ENCODE assay signal across 7 cellular contexts in the genomic region with DNA sequence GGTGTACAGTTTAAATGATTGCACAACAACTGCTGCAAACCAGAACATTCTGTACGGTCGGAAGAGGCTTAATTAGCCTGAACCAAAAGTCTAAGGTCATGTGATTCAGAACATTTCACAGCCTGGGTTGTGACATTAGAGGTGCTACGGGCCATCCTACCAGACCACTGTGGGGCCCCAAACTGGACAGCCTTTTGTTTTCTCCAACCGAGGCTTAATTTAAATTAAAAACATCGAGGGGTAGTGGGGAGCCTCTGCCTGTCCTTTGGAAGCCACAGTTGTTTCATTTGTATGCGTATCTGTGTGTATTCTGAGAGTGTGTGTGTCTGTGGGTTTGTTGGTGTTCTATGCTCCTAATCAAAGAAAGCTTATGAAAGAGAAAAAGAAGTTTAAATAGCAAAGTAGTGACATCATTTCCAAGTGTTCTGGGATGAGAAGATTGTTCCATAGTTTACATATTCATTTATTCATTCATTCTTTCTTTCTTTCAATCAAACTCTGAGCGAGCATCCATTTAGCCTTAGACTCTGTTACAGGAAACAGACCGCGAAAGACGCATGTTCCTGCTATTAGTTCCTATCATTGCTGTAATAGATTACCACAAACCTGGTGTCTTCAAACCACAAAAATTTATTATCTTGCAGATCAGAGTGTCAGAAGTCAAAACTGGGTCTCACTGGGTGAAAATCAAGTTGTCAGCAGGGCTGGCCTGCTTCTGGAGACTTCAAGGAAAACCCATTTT.
A peak's percentile ranks its signal among the peaks of the same experiment; 100 is the strongest.
DNase-seq lines count a peak whose midpoint lies in the region; ATAC-seq and TF ChIP-seq lines count a peak whose summit lies in the region.

No MANE protein-coding gene starts in this region.

- no TSS peak for BruUV-seq in PC-9 (replicated peaks; lab: Mats Ljungman, UMichigan)

- H3K4me3 ChIP-seq in PC-9 (no peak overlapping the region), right lobe of liver (no peak overlapping the region), thoracic aorta (peak overlapping the region; percentile 16)

- CTCF ChIA-PET in PC-9 (lab: Charles Lee): no interaction called here

- H3K9me3 ChIP-seq in PC-9 (ENCODE audit: insufficient read depth, low read depth) (no peaks in the 10 kb centered on the region), right lobe of liver (no peaks in the 10 kb centered on the region), thoracic aorta (no peaks in the 10 kb centered on the region)

- H3K4me1 ChIP-seq in PC-9 (replicated peaks; ENCODE audit: insufficient read depth): no peaks in the 10 kb centered on the region
- peaks cover 0 to 18% (median 7%) of the 10 kb centered on the region in 4 donors for H3K4me1 ChIP-seq in right lobe of liver
- H3K4me1 ChIP-seq in thoracic aorta (ENCODE audit: control insufficient read depth in 1 of 2, low read depth in 2 of 2): peaks cover 13 to 23% of the 10 kb centered on the region in 2 donors

- DNase-seq in PC-9 (peak; percentile 3 to 46), astrocyte of the hippocampus (ENCODE audit: low read depth, low spot score) (peak; percentile 76), right lobe of liver (peak in 1 of 3 donors; percentile 47), thoracic aorta (ENCODE audit: low spot score) (no peak), cerebellar nuclear complex (lab: John Stamatoyannopoulos, UW) (no peak)

- H4K20me1 ChIP-seq in PC-9 (ENCODE audit: insufficient read depth): no peaks in the 10 kb centered on the region

- H3F3A ChIP-seq in PC-9 (ENCODE audit: insufficient read depth, low read depth): no peaks in the 10 kb centered on the region

- POLR2A ChIA-PET in PC-9 (lab: Charles Lee; ENCODE audit: unreplicated experiment): interaction anchor here (0.6 kb wide), 1 partner anchor 10 kb away, joined by 6 read pairs; no protein-coding TSS in a partner anchor

- H2AFZ ChIP-seq in PC-9: no peak overlapping the region

- no peaks in the 10 kb centered on the region for H3K79me2 ChIP-seq in PC-9 (ENCODE audit: low read depth)

- ATAC-seq in right lobe of liver (peak; percentile 84 to 92 (median 90)), thoracic aorta (ENCODE audit: insufficient number of reproducible peaks, low FRiP score, low read depth) (peak; percentile 90), HG02610 (IDR thresholded peaks at IDR 0.05; ENCODE audit: unreplicated experiment) (no peak), HG03442 (IDR thresholded peaks at IDR 0.05; ENCODE audit: unreplicated experiment) (no peak)

- 46% methylated on average over 9 of the region's 10 CpGs for WGBS in right lobe of liver (ENCODE audit: insufficient coverage, low coverage, low lambda C conversion rate, missing lambda C conversion rate)

- intact Hi-C loops in PC-9 (cut with micrococcal nuclease; ENCODE audit: unreplicated experiment): no loop called here
- intact Hi-C loops in right lobe of liver (cut with DNase I): no loop called here

- H3K27ac ChIP-seq in PC-9 (no peak overlapping the region), right lobe of liver (peak overlapping the region in 2 of 3 donors; percentile 60 to 61), thoracic aorta (peak overlapping the region; percentile 51 to 53)

- TF ChIP-seq CTCF in PC-9 (conservative IDR thresholded peaks at IDR 0.05) (no peak), right lobe of liver (IDR thresholded peaks at IDR 0.05) (no peak), thoracic aorta (IDR thresholded peaks at IDR 0.05) (no peak)

- no peaks in the 10 kb centered on the region for H3K9me2 ChIP-seq in PC-9 (ENCODE audit: insufficient read depth)

- H3K4me2 ChIP-seq in PC-9: no peak overlapping the region

- TF ChIP-seq POLR2A in right lobe of liver (IDR thresholded peaks at IDR 0.05): no peak

- H3K27me3 ChIP-seq in PC-9 (ENCODE audit: insufficient read depth, low read depth) (no peaks in the 10 kb centered on the region), right lobe of liver (no peaks in the 10 kb centered on the region), thoracic aorta (replicated peaks; ENCODE audit: insufficient read depth) (no peaks in the 10 kb centered on the region)

- H3K36me3 ChIP-seq in PC-9 (ENCODE audit: low read depth) (no peaks in the 10 kb centered on the region), right lobe of liver (no peaks in the 10 kb centered on the region), thoracic aorta (no peaks in the 10 kb centered on the region)

Comparison
In these comparisons a context has a peak if more than half of its experiments do, and no peak if none do; other contexts are left out.
1. DNase-seq: peak in PC-9 (2 of 2) and astrocyte of the hippocampus (single experiment); none in thoracic aorta (single experiment) and cerebellar nuclear complex (0 of 2).
2. ATAC-seq: peak in right lobe of liver (4 of 4) and thoracic aorta (single experiment); none in HG02610 (single experiment) and HG03442 (single experiment).